ENCODE assay signal across 1 cellular context in the genomic region with DNA sequence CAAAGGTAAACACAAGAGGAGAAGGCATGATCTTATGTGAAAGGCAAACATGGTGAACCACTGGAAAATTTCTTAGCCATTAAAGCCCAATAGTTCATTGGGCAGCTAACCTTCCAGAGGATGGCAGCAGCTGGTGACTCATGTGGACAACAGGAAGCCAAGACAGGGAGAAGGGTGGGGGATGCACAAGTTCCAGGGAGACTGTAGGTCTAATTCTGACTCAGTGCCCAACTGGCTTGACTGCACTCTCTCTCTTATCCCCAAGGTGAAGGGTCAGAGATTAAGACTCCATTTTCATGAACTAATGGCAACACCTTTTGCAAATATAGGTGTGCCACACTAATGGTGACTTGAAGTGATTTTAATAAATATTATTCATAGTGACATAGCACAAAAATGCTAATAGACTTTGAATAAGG.
A peak's percentile ranks its signal among the peaks of the same experiment; 100 is the strongest.
TF ChIP-seq lines count a peak whose summit lies in the region.

No MANE protein-coding gene starts in this region.

TF ChIP-seq in A549, 52 proteins besides CTCF, POLR2A, EP300 and RAD21 (continued from another document):
- TF ChIP-seq BCL3 (IDR thresholded peaks at IDR 0.05) = peak; percentile 75; the same call in 1 of the 3 replicates
- TF ChIP-seq PHF8 (IDR thresholded peaks at IDR 0.05; ENCODE audit: borderline replicate concordance, low read depth) = no peak
- TF ChIP-seq, protein P1, sequence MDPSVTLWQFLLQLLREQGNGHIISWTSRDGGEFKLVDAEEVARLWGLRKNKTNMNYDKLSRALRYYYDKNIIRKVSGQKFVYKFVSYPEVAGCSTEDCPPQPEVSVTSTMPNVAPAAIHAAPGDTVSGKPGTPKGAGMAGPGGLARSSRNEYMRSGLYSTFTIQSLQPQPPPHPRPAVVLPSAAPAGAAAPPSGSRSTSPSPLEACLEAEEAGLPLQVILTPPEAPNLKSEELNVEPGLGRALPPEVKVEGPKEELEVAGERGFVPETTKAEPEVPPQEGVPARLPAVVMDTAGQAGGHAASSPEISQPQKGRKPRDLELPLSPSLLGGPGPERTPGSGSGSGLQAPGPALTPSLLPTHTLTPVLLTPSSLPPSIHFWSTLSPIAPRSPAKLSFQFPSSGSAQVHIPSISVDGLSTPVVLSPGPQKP (IDR thresholded peaks at IDR 0.05; ENCODE audit: low read depth, low read length) = no peak
- peak; percentile 88 for TF ChIP-seq MAFK (IDR thresholded peaks at IDR 0.05; ENCODE audit: partially characterized antibody)
- TF ChIP-seq EHMT2 (IDR thresholded peaks at IDR 0.05; ENCODE audit: low read depth) = peak; percentile 66
- TF ChIP-seq FOXS1 (CRISPR knock-in tag; IDR thresholded peaks at IDR 0.05) = no peak
- TF ChIP-seq RARB (CRISPR knock-in tag; IDR thresholded peaks at IDR 0.05) = peak; percentile 59
- peak; percentile 83; the same call in 1 of the 2 replicates for TF ChIP-seq TP53 (CRISPR knock-in tag; IDR thresholded peaks at IDR 0.05)
- TF ChIP-seq HOXA7 (CRISPR knock-in tag; IDR thresholded peaks at IDR 0.05) = no peak
- TF ChIP-seq SREBF2 (IDR thresholded peaks at IDR 0.05) = no peak
- TF ChIP-seq NPAS2 (CRISPR knock-in tag; IDR thresholded peaks at IDR 0.05; ENCODE audit: borderline replicate concordance) = no peak
- peak; percentile 91; the same call in 1 of the 2 replicates for TF ChIP-seq ESRRA (IDR thresholded peaks at IDR 0.05; ENCODE audit: borderline replicate concordance, low read length)
- TF ChIP-seq HES2 (IDR thresholded peaks at IDR 0.05) = peak; percentile 82
- TF ChIP-seq NFE2L2 (conservative IDR thresholded peaks at IDR 0.05; ENCODE audit: low read length) = peak; percentile 78
- TF ChIP-seq, protein P2, sequence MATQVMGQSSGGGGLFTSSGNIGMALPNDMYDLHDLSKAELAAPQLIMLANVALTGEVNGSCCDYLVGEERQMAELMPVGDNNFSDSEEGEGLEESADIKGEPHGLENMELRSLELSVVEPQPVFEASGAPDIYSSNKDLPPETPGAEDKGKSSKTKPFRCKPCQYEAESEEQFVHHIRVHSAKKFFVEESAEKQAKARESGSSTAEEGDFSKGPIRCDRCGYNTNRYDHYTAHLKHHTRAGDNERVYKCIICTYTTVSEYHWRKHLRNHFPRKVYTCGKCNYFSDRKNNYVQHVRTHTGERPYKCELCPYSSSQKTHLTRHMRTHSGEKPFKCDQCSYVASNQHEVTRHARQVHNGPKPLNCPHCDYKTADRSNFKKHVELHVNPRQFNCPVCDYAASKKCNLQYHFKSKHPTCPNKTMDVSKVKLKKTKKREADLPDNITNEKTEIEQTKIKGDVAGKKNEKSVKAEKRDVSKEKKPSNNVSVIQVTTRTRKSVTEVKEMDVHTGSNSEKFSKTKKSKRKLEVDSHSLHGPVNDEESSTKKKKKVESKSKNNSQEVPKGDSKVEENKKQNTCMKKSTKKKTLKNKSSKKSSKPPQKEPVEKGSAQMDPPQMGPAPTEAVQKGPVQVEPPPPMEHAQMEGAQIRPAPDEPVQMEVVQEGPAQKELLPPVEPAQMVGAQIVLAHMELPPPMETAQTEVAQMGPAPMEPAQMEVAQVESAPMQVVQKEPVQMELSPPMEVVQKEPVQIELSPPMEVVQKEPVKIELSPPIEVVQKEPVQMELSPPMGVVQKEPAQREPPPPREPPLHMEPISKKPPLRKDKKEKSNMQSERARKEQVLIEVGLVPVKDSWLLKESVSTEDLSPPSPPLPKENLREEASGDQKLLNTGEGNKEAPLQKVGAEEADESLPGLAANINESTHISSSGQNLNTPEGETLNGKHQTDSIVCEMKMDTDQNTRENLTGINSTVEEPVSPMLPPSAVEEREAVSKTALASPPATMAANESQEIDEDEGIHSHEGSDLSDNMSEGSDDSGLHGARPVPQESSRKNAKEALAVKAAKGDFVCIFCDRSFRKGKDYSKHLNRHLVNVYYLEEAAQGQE (IDR thresholded peaks at IDR 0.05) = no peak
- TF ChIP-seq EHF (CRISPR knock-in tag; IDR thresholded peaks at IDR 0.05) = peak; percentile 79; the same call in 1 of the 2 replicates
- peak; percentile 93 for TF ChIP-seq ZSCAN20 (CRISPR knock-in tag; IDR thresholded peaks at IDR 0.05)
- no peak for TF ChIP-seq TFCP2L1 (CRISPR knock-in tag; IDR thresholded peaks at IDR 0.05)
- TF ChIP-seq BHLHE40 (IDR thresholded peaks at IDR 0.05; ENCODE audit: low read depth, low read length) = 0 out of 2 replicates have a peak, but pooled peaks have one; percentile 24
- TF ChIP-seq ZFP36 (IDR thresholded peaks at IDR 0.05; ENCODE audit: borderline replicate concordance, partially characterized antibody) = no peak
- peak; percentile 40 for TF ChIP-seq CHD2 (IDR thresholded peaks at IDR 0.05; ENCODE audit: low read length, partially characterized antibody)
- TF ChIP-seq POLR2AphosphoS2 (conservative IDR thresholded peaks at IDR 0.05; ENCODE audit: low read length) = no peak
- TF ChIP-seq MAZ (IDR thresholded peaks at IDR 0.05; ENCODE audit: borderline replicate concordance, low read depth, low read length) = no peak
- no peak; the same call in 1 of the 2 replicates for TF ChIP-seq MYC (IDR thresholded peaks at IDR 0.05; ENCODE audit: borderline replicate concordance, low read length)
- TF ChIP-seq FOSB (CRISPR knock-in tag; IDR thresholded peaks at IDR 0.05) = no peak
- TF ChIP-seq, protein P3, sequence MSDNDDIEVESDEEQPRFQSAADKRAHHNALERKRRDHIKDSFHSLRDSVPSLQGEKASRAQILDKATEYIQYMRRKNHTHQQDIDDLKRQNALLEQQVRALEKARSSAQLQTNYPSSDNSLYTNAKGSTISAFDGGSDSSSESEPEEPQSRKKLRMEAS (IDR thresholded peaks at IDR 0.05) = peak; percentile 86
- peak; percentile 44; the same call in 1 of the 2 replicates for TF ChIP-seq HOXB5 (CRISPR knock-in tag; IDR thresholded peaks at IDR 0.05)
- no peak for TF ChIP-seq HDAC2 (IDR thresholded peaks at IDR 0.05)
- TF ChIP-seq CHD4 (IDR thresholded peaks at IDR 0.05; ENCODE audit: borderline replicate concordance) = no peak
- TF ChIP-seq USF2 (IDR thresholded peaks at IDR 0.05) = no peak; the same call in 1 of the 2 replicates
- no peak for TF ChIP-seq CBX2 (IDR thresholded peaks at IDR 0.05; ENCODE audit: borderline replicate concordance, low read depth)
- TF ChIP-seq CBX8 (IDR thresholded peaks at IDR 0.05) = no peak
- no peak for TF ChIP-seq PBX3 (IDR thresholded peaks at IDR 0.05)
- TF ChIP-seq SMC3 (IDR thresholded peaks at IDR 0.05) = peak; percentile 47; the same call in 2 of the 3 replicates
- peak; percentile 87 for TF ChIP-seq GATA3 (IDR thresholded peaks at IDR 0.05; ENCODE audit: borderline replicate concordance)
- TF ChIP-seq HEYL (CRISPR knock-in tag; IDR thresholded peaks at IDR 0.05) = no peak
- TF ChIP-seq FOSL2 (IDR thresholded peaks at IDR 0.05) = peak; percentile 97
- peak; percentile 99 for TF ChIP-seq FOSL2 (CRISPR knock-in tag; IDR thresholded peaks at IDR 0.05)
- no peak for TF ChIP-seq KDM5A (IDR thresholded peaks at IDR 0.05)
- 0 out of 2 replicates have a peak, but pooled peaks have one; percentile 62 for TF ChIP-seq RCOR1 (IDR thresholded peaks at IDR 0.05; ENCODE audit: low read depth, low read length)
- TF ChIP-seq KDM1A (IDR thresholded peaks at IDR 0.05; ENCODE audit: low read depth) = no peak
- TF ChIP-seq RFX5 (IDR thresholded peaks at IDR 0.05) = no peak
- TF ChIP-seq, protein P4, sequence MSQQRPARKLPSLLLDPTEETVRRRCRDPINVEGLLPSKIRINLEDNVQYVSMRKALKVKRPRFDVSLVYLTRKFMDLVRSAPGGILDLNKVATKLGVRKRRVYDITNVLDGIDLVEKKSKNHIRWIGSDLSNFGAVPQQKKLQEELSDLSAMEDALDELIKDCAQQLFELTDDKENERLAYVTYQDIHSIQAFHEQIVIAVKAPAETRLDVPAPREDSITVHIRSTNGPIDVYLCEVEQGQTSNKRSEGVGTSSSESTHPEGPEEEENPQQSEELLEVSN (IDR thresholded peaks at IDR 0.05; ENCODE audit: borderline replicate concordance, low read depth) = no peak
- TF ChIP-seq HOXB13 (CRISPR knock-in tag; IDR thresholded peaks at IDR 0.05; ENCODE audit: low read depth) = 0 out of 2 replicates have a peak, but pooled peaks have one; percentile 87
- peak; percentile 32 to 49; a peak in 2 of 4 replicates for TF ChIP-seq CEBPB (IDR thresholded peaks at IDR 0.05)
- no peak for TF ChIP-seq NR3C1 (IDR thresholded peaks at IDR 0.05)
- no peak for TF ChIP-seq ZC3H11A (IDR thresholded peaks at IDR 0.05)
- peak; percentile 86 to 90 for TF ChIP-seq JUN (IDR thresholded peaks at IDR 0.05)
- peak; percentile 91 for TF ChIP-seq JUNB (IDR thresholded peaks at IDR 0.05)
- peak; percentile 89 for TF ChIP-seq ATOH8 (CRISPR knock-in tag; IDR thresholded peaks at IDR 0.05; ENCODE audit: low read depth)
- no peak for TF ChIP-seq HMGXB4 (CRISPR knock-in tag; IDR thresholded peaks at IDR 0.05; ENCODE audit: borderline replicate concordance)
- TF ChIP-seq RNF2 (IDR thresholded peaks at IDR 0.05; ENCODE audit: borderline replicate concordance, low read depth) = no peak
TF ChIP-seq in A549: peak in this region for 23.
